In the genomic region with DNA sequence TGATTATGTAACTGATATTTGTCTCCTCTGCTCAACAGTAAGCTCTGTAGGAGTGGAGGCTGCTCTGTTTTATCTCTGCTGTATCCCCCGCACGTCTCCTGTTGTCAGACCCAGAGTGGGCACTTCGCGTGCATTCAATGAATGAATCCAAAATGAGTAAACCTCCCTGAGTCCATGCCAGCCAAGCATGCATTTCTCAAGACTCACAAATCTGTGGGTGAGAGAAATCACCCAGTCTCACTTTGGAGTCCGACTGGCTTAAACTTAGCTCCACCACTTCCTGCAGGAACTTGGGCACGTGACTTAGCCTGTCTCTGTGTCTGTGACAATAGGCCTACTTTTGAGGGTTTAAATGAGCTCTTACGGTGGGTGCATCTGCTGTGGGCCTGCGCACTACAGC, we compare ENCODE assay signal across 15 cellular contexts. TPM values are rescaled to one million over a fixed set of nuclear protein-coding genes. Genes with fewer than 3 reads are reported as not detected.
DNase-seq lines count a peak whose midpoint lies in the region; FAIRE-seq and TF ChIP-seq lines count a peak whose summit lies in the region.
"Had no signal": no experiment of that assay in that cellular context is flagged by ENCODE, and none has a peak within 500 bp of the region (broad histone marks: within the 10 kb centered on the region; RNA-seq: fewer than 3 reads in every experiment).

No MANE protein-coding gene starts in this region.

- H3K4me1 ChIP-seq in small intestine (ENCODE audit: control insufficient read depth in 2 of 2, insufficient read depth in 1 of 2, low read depth in 1 of 2, low read length in 1 of 2) (peaks cover 0 to 3% of the 10 kb centered on the region in 2 donors), SK-N-SH (ENCODE audit: control insufficient read depth in 1 of 2, insufficient read depth in 2 of 2, low read depth in 1 of 2, low read length in 1 of 2) (peaks cover 11 to 26% of the 10 kb centered on the region in 2 experiments)

- no peak for FAIRE-seq in small intestine (lab: Jason Lieb, UNC)

- peaks cover 14% of the 10 kb centered on the region for H3F3A ChIP-seq in SK-N-SH (replicated peaks; ENCODE audit: insufficient read depth)

- H3K4me1 Mint-ChIP-seq in activated T-cell treated with anti-CD3 and anti-CD28 coated beads, Interleukin-2, amount 50 U/mL, for 24 hours (ENCODE audit: low read depth): peaks cover 78% of the 10 kb centered on the region
- H3K4me1 Mint-ChIP-seq in activated CD4-positive, alpha-beta memory T cell treated with anti-CD3 and anti-CD28 coated beads, Interleukin-2, amount 10 ng/mL, durations not matched to agents 7 days and 5 days: peaks cover 69% of the 10 kb centered on the region

- H3K4me3 ChIP-seq in small intestine (ENCODE audit: low read depth in 1 of 2, low read length in 2 of 2) (no peak overlapping the region), SK-N-SH (ENCODE audit: low read depth in 2 of 2, low read length in 1 of 2) (no peak overlapping the region)

- peak overlapping the region in 1 of 2 donors; percentile 2 for H3K27ac ChIP-seq in small intestine (ENCODE audit: low read depth in 1 of 2, low read length in 1 of 2)
- no peak overlapping the region for H3K27ac ChIP-seq in SK-N-SH (ENCODE audit: low read depth in 2 of 2, low read length in 1 of 2)
- H3K27ac ChIP-seq: brain microvascular endothelial cell had no signal

- CTCF ChIA-PET in activated CD4-positive, alpha-beta memory T cell treated with anti-CD3 and anti-CD28 coated beads, Interleukin-2, amount 10 ng/mL, durations not matched to agents 7 days and 5 days (lab: Charles Lee): interaction anchor here (1.3 to 12.8 kb wide), 5 partner anchors 11 to 69 kb away, joined by 3 to 229 read pairs (median 30); a partner anchor contains a TSS
- CTCF ChIA-PET in SK-N-SH (lab: Yijun Ruan, JAX): interaction anchor here (1.3 to 41.6 kb wide), 6 partner anchors 7 to 103 kb away, joined by 4 to 1216 read pairs (median 291); a partner anchor contains a TSS

- no peak overlapping the region for H3K4me2 ChIP-seq in SK-N-SH

- H3K9ac ChIP-seq in SK-N-SH: no peak overlapping the region

- POLR2A ChIA-PET in activated CD4-positive, alpha-beta memory T cell treated with anti-CD3 and anti-CD28 coated beads, Interleukin-2, amount 10 ng/mL, durations not matched to agents 7 days and 5 days (lab: Charles Lee): interaction anchor here (1.1 to 1.5 kb wide), 3 partner anchors 26 to 73 kb away, joined by 4 to 5 read pairs (median 5); a partner anchor contains a TSS
- POLR2A ChIA-PET in SK-N-SH (lab: Yijun Ruan, JAX): no interaction called here

- H4K20me1 ChIP-seq in SK-N-SH (ENCODE audit: insufficient read depth): no peaks in the 10 kb centered on the region

- H3K36me3 ChIP-seq in small intestine (ENCODE audit: control insufficient read depth in 2 of 2, insufficient read depth in 2 of 2, low read length in 2 of 2): no peaks in the 10 kb centered on the region
- peaks cover 3 to 32% of the 10 kb centered on the region in 2 experiments for H3K36me3 ChIP-seq in SK-N-SH (replicated peaks in 1 of 2; ENCODE audit: control insufficient read depth in 1 of 2, insufficient read depth in 2 of 2, low read length in 1 of 2)

- no peak for DNase-seq in activated T-cell treated with anti-CD3 and anti-CD28 coated beads, Interleukin-2, amount 50 U/mL, for 24 hours
- DNase-seq in activated T-cell treated with anti-CD3 and anti-CD28 coated beads, Interleukin-2, amount 50 U/mL, for 1 hour: no peak
- peak; percentile 31 for DNase-seq in activated CD4-positive, alpha-beta memory T cell treated with anti-CD3 and anti-CD28 coated beads, Interleukin-2, amount 10 ng/mL, durations not matched to agents 7 days and 5 days
- DNase-seq in inferior parietal cortex (ENCODE audit: extremely low spot score) (peak; percentile 36), superior temporal gyrus (ENCODE audit: extremely low spot score) (peak; percentile 49), small intestine (no peak), SK-N-SH (no peak)
- DNase-seq in stimulated activated CD4-positive, alpha-beta T cell treated with anti-CD3 and anti-CD28 coated beads, Interleukin-4, amount 100 ng/mL, for 1 hour: no peak
- DNase-seq: brain microvascular endothelial cell, GF-D8, kidney glomerular epithelial cell, NCI-H1694, PC-3 had no signal

- TF ChIP-seq CTCF in SK-N-SH (IDR thresholded peaks at IDR 0.05): no peak

- no peak for TF ChIP-seq RAD21 in SK-N-SH (IDR thresholded peaks at IDR 0.05; ENCODE audit: low read length)

- peaks cover 13% of the 10 kb centered on the region; the same call in 1 of the 2 replicates for H3K79me2 ChIP-seq in SK-N-SH (ENCODE audit: insufficient read depth)

- no peaks in the 10 kb centered on the region for H3K9me2 ChIP-seq in SK-N-SH

- peak overlapping the region; percentile 23 for H3K4me3 Mint-ChIP-seq in activated T-cell treated with anti-CD3 and anti-CD28 coated beads, Interleukin-2, amount 50 U/mL, for 24 hours
- no peak overlapping the region for H3K4me3 Mint-ChIP-seq in activated CD4-positive, alpha-beta memory T cell treated with anti-CD3 and anti-CD28 coated beads, Interleukin-2, amount 10 ng/mL, durations not matched to agents 7 days and 5 days
- H3K4me3 Mint-ChIP-seq: WTC11 had no signal

- H3K27me3 ChIP-seq in small intestine (ENCODE audit: control insufficient read depth in 2 of 2, insufficient read depth in 2 of 2, low read length in 2 of 2) (no peaks in the 10 kb centered on the region), SK-N-SH (ENCODE audit: insufficient read depth) (no peaks in the 10 kb centered on the region)
- H3K27me3 ChIP-seq: brain microvascular endothelial cell had no signal

- no peak for TF ChIP-seq EP300 in SK-N-SH (IDR thresholded peaks at IDR 0.05; ENCODE audit: borderline replicate concordance in 1 of 2, low read depth in 1 of 2, low read length in 1 of 2)

- peak overlapping the region; percentile 85 for H3K27ac Mint-ChIP-seq in activated T-cell treated with anti-CD3 and anti-CD28 coated beads, Interleukin-2, amount 50 U/mL, for 24 hours
- H3K27ac Mint-ChIP-seq in activated CD4-positive, alpha-beta memory T cell treated with anti-CD3 and anti-CD28 coated beads, Interleukin-2, amount 10 ng/mL, durations not matched to agents 7 days and 5 days: peak overlapping the region; percentile 76
- H3K27ac Mint-ChIP-seq: WTC11 had no signal

- no peaks in the 10 kb centered on the region for H3K27me3 Mint-ChIP-seq in activated T-cell treated with anti-CD3 and anti-CD28 coated beads, Interleukin-2, amount 50 U/mL, for 24 hours
- H3K27me3 Mint-ChIP-seq in activated CD4-positive, alpha-beta memory T cell treated with anti-CD3 and anti-CD28 coated beads, Interleukin-2, amount 10 ng/mL, durations not matched to agents 7 days and 5 days: no peaks in the 10 kb centered on the region

- no peak overlapping the region for H2AFZ ChIP-seq in SK-N-SH (ENCODE audit: low read depth)

- H3K9me3 ChIP-seq in small intestine (ENCODE audit: control insufficient read depth, low read depth) (no peaks in the 10 kb centered on the region), SK-N-SH (no peaks in the 10 kb centered on the region)

- 74 to 83% (median 79%) methylated on average over 8 of the region's 8 CpGs for WGBS in small intestine, 3 donors
- 95% methylated on average over 8 of the region's 8 CpGs for WGBS in SK-N-SH (ENCODE audit: low lambda C conversion rate)

- peaks cover 6% of the 10 kb centered on the region for H3K9me3 Mint-ChIP-seq in activated T-cell treated with anti-CD3 and anti-CD28 coated beads, Interleukin-2, amount 50 U/mL, for 24 hours
- no peaks in the 10 kb centered on the region for H3K9me3 Mint-ChIP-seq in activated CD4-positive, alpha-beta memory T cell treated with anti-CD3 and anti-CD28 coated beads, Interleukin-2, amount 10 ng/mL, durations not matched to agents 7 days and 5 days

- H3K36me3 Mint-ChIP-seq in activated T-cell treated with anti-CD3 and anti-CD28 coated beads, Interleukin-2, amount 50 U/mL, for 24 hours (ENCODE audit: low read depth): peaks cover 75% of the 10 kb centered on the region
- H3K36me3 Mint-ChIP-seq in activated CD4-positive, alpha-beta memory T cell treated with anti-CD3 and anti-CD28 coated beads, Interleukin-2, amount 10 ng/mL, durations not matched to agents 7 days and 5 days (ENCODE audit: low read depth): peaks cover 39% of the 10 kb centered on the region

TF ChIP-seq in SK-N-SH, 30 proteins besides CTCF, POLR2A, EP300 and RAD21 (continues in another document):
- TF ChIP-seq NRF1 (IDR thresholded peaks at IDR 0.05; ENCODE audit: low read depth, low read length) (no peak), GATA2 (CRISPR knock-in tag; IDR thresholded peaks at IDR 0.05) (no peak), FOXJ3 (CRISPR knock-in tag; IDR thresholded peaks at IDR 0.05) (no peak)

RNA-seq across cellular contexts. Expression of a gene that starts 3.7 kb away (rescaled TPM):
- 10 to 100 TPM; 24.6 to 25.1 TPM for total RNA-seq in activated CD4-positive, alpha-beta memory T cell treated with anti-CD3 and anti-CD28 coated beads, Interleukin-2, amount 10 ng/mL, durations not matched to agents 7 days and 5 days
- polyA plus RNA-seq in small intestine (10 to 100 TPM; 10.8 to 20.8 (median 17.4) TPM), SK-N-SH (2012; rRNA removed) (26.1 and 33.8 TPM in 2 replicates)
- polyA plus RNA-seq in SK-N-SH (2012; cell fraction: cytosol; rRNA removed): 27.2 and 30.9 TPM in 2 replicates
- polyA plus RNA-seq in SK-N-SH (2012; cell fraction: nucleus; rRNA removed): 21.6 and 23.6 TPM in 2 replicates

RNA-seq across cellular contexts. Expression of a gene that starts 12.6 kb away (rescaled TPM):
- not detected for total RNA-seq in activated CD4-positive, alpha-beta memory T cell treated with anti-CD3 and anti-CD28 coated beads, Interleukin-2, amount 10 ng/mL, durations not matched to agents 7 days and 5 days
- polyA plus RNA-seq in small intestine (100 to 1,000 TPM; 182 to 388 (median 371) TPM), SK-N-SH (2012; rRNA removed) (not detected in 2 replicates)
- polyA plus RNA-seq in SK-N-SH (2012; cell fraction: cytosol; rRNA removed): not detected in 2 replicates
- not detected in 2 replicates for polyA plus RNA-seq in SK-N-SH (2012; cell fraction: nucleus; rRNA removed)
- total RNA-seq: pulmonary artery endothelial cell had no signal

RNA-seq across cellular contexts. Expression of a gene that starts 25.8 kb away (rescaled TPM):
- total RNA-seq in activated CD4-positive, alpha-beta memory T cell treated with anti-CD3 and anti-CD28 coated beads, Interleukin-2, amount 10 ng/mL, durations not matched to agents 7 days and 5 days: 100 to 1,000 TPM; 194 to 205 TPM
- 100 to 1,000 TPM; 169 to 721 (median 554) TPM for polyA plus RNA-seq in small intestine
- 208 and 288 TPM in 2 replicates for polyA plus RNA-seq in SK-N-SH (2012; rRNA removed)
- 77.8 and 94.7 TPM in 2 replicates for polyA plus RNA-seq in SK-N-SH (2012; cell fraction: cytosol; rRNA removed)
- polyA plus RNA-seq in SK-N-SH (2012; cell fraction: nucleus; rRNA removed): 1,862 and 2,736 TPM in 2 replicates

RNA-seq across cellular contexts. Expression of a gene that starts 49.0 kb away (rescaled TPM):
- 10 to 100 TPM; 24.6 to 25.6 TPM for total RNA-seq in activated CD4-positive, alpha-beta memory T cell treated with anti-CD3 and anti-CD28 coated beads, Interleukin-2, amount 10 ng/mL, durations not matched to agents 7 days and 5 days
- polyA plus RNA-seq in small intestine: 10 to 100 TPM in 2 of 3 donors, 1 to 10 TPM in 1; 8.7 to 13.6 (median 11.6) TPM
- polyA plus RNA-seq in SK-N-SH (2012; rRNA removed): 8.8 and 16.7 TPM in 2 replicates
- polyA plus RNA-seq in SK-N-SH (2012; cell fraction: cytosol; rRNA removed): 9.3 and 14.3 TPM in 2 replicates
- 28.1 and 28.5 TPM in 2 replicates for polyA plus RNA-seq in SK-N-SH (2012; cell fraction: nucleus; rRNA removed)

Comparison
In these comparisons a context has a peak if more than half of its experiments do, and no peak if none do; other contexts are left out.
1. DNase-seq: peak in activated CD4-positive, alpha-beta memory T cell treated with anti-CD3 and anti-CD28 coated beads, Interleukin-2, amount 10 ng/mL, durations not matched to agents 7 days and 5 days (single experiment), inferior parietal cortex (single experiment) and superior temporal gyrus (single experiment); none in activated T-cell treated with anti-CD3 and anti-CD28 coated beads, Interleukin-2, amount 50 U/mL, for 24 hours (single experiment), activated T-cell treated with anti-CD3 and anti-CD28 coated beads, Interleukin-2, amount 50 U/mL, for 1 hour (single experiment), stimulated activated CD4-positive, alpha-beta T cell treated with anti-CD3 and anti-CD28 coated beads, Interleukin-4, amount 100 ng/mL, for 1 hour (single experiment), small intestine (single experiment) and SK-N-SH (single experiment).
2. RNA of a gene that starts 12.6 kb away (polyA plus RNA-seq): 182 to 388 TPM in small intestine; not detected in SK-N-SH; every median in the first group is over 100 times any median in the second.